ENCODE assay signal across 10 cellular contexts in the genomic region with DNA sequence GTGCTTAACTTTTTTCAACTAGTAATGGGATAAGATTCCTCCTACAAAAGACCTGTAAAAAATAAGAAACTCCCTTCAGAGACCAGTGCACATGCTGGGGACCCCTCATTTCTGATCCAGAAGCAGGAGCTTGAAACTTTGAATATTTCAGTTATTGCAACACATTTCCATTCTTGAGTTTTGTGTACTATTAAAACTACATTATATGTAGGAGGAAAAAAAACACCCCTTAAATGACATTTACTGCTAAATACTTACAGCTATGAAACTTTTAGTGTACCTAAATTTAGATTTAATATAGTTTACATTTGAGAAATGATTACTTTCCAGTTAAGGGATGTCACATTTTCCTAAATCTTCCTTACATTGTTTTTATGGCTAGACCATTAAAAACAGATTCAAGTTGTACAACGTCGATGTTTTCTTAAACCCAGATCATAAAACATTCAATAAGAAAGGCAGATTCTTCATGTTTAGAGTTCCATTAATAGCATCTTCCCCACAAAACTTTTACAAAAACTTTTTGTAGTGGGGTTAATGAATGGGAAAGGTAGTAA. TPM values are rescaled to one million over a fixed set of nuclear protein-coding genes. Genes with fewer than 3 reads are reported as not detected.
DNase-seq lines count a peak whose midpoint lies in the region; ATAC-seq, FAIRE-seq and TF ChIP-seq lines count a peak whose summit lies in the region.
"Had no signal": no experiment of that assay in that cellular context is flagged by ENCODE, and none has a peak within 500 bp of the region (broad histone marks: within the 10 kb centered on the region; RNA-seq: fewer than 3 reads in every experiment).

No MANE protein-coding gene starts in this region.

- CTCF ChIA-PET in mammary epithelial cell (lab: Charles Lee; ENCODE audit: low non-redundant PET), result interaction anchor here (1.3 kb wide), 1 partner anchor 375 kb away, joined by 7 read pairs; no protein-coding TSS in a partner anchor
- CTCF ChIA-PET in HepG2 (lab: Yijun Ruan, JAX; ENCODE audit: low intra/inter-chr PET ratio, low total read pairs), result no interaction called here

- H3K79me2 ChIP-seq in mammary epithelial cell (ENCODE audit: insufficient read depth, low read length), result peaks cover 93% of the 10 kb centered on the region
- peaks cover 50% of the 10 kb centered on the region for H3K79me2 ChIP-seq in HepG2 (ENCODE audit: insufficient read depth, low read length)
- peaks cover 12% of the 10 kb centered on the region for H3K79me2 ChIP-seq in smooth muscle cell (ENCODE audit: low read depth)

- no peak for TF ChIP-seq POLR2A in HepG2 (IDR thresholded peaks at IDR 0.05; ENCODE audit: insufficient read depth in 1 of 2, low read depth in 2 of 2, low read length in 2 of 2)

- dilution Hi-C loops in mammary epithelial cell (cut with HindIII; ENCODE audit: low sequenced_read_pairs), result loop anchor here (5.0 kb wide), 1 partner anchor 34 kb away; no protein-coding TSS in a partner anchor

- H3K9ac ChIP-seq in HUES6 (ENCODE audit: low read length) (no peak overlapping the region), mammary epithelial cell (ENCODE audit: insufficient read depth, low read length) (peak overlapping the region; percentile 90), HepG2 (ENCODE audit: insufficient read depth, low read depth, low read length) (no peak overlapping the region), smooth muscle cell (ENCODE audit: low read depth) (no peak overlapping the region)

- TF ChIP-seq CTCF in mammary epithelial cell (conservative IDR thresholded peaks at IDR 0.05 in 1 of 2, IDR thresholded peaks at IDR 0.05 in 1 of 2; ENCODE audit: extremely low read depth in 1 of 2, insufficient read depth in 1 of 2, low read depth in 1 of 2, low read length in 2 of 2) (no peak), HepG2 (CRISPR knock-in tag; IDR thresholded peaks at IDR 0.05) (no peak), smooth muscle cell (IDR thresholded peaks at IDR 0.05; ENCODE audit: borderline replicate concordance, insufficient read depth, poor library complexity, severe bottlenecking) (no peak), D721Med (IDR thresholded peaks at IDR 0.05; ENCODE audit: insufficient read depth, missing control alignments) (no peak)

- DNase-seq in mammary epithelial cell (no peak), HepG2 (ENCODE audit: low spot score) (no peak), smooth muscle cell (lab: John Stamatoyannopoulos, UW; ENCODE audit: unreplicated experiment) (no peak), T-helper 9 cell (no peak), D721Med (ENCODE audit: insufficient read length, low spot score) (no peak), OCI-M1 (lab: John Stamatoyannopoulos, UW) (no peak)
- DNase-seq: activated T-cell treated with anti-CD3 and anti-CD28 coated beads, Interleukin-2, amount 50 U/mL, for 24 hours; T1000 had no signal

- in situ Hi-C loops in mammary epithelial cell (cut with MboI; ENCODE audit: low sequenced_read_pairs in 2 of 2) (loop anchor here (10.0 kb wide), 2 partner anchors 149 to 169 kb away; no protein-coding TSS in a partner anchor), HepG2 (cut with HindIII; ENCODE audit: extremely low pct_ligation_motif_present, low pct_unique_long_range_greater_than_20kb) (no loop called here)

- H3K27ac ChIP-seq in HUES6 (ENCODE audit: low read depth, low read length), result no peak overlapping the region
- peak overlapping the region; percentile 92 for H3K27ac ChIP-seq in mammary epithelial cell (ENCODE audit: insufficient read depth, low read depth, low read length)
- peak overlapping the region; percentile 53 for H3K27ac ChIP-seq in HepG2 (ENCODE audit: extremely low read length, insufficient read depth, low read length)
- H3K27ac ChIP-seq in smooth muscle cell (ENCODE audit: low read depth), result peak overlapping the region; percentile 63

- TF ChIP-seq EP300 in HepG2 (IDR thresholded peaks at IDR 0.05; ENCODE audit: low read depth in 2 of 2, low read length in 2 of 2) (no peak), HepG2 (CRISPR knock-in tag; IDR thresholded peaks at IDR 0.05; ENCODE audit: borderline replicate concordance) (no peak)

- no peak for TF ChIP-seq RAD21 in HepG2 (CRISPR knock-in tag; IDR thresholded peaks at IDR 0.05)

- H3K4me3 ChIP-seq in HUES6 (ENCODE audit: low read depth, low read length) (peak overlapping the region; percentile 75; the same call in 1 of the 2 replicates), mammary epithelial cell (replicated peaks in 1 of 3; ENCODE audit: insufficient read depth in 1 of 3, low read depth in 2 of 3, low read length in 3 of 3) (peak overlapping the region; percentile 69 to 88 (median 78)), HepG2 (replicated peaks in 1 of 3; ENCODE audit: insufficient read depth in 1 of 3, low read depth in 2 of 3, low read length in 3 of 3) (0 out of 6 replicates have a peak overlapping the region, but pooled peaks of 1 of the 3 experiments have one; percentile 15), smooth muscle cell (peak overlapping the region; percentile 97)

- peaks cover 27% of the 10 kb centered on the region for H3K4me1 ChIP-seq in HUES6 (ENCODE audit: control insufficient read depth, insufficient read depth, low read length)
- H3K4me1 ChIP-seq in mammary epithelial cell (ENCODE audit: insufficient read depth, low read length), result peaks cover 16% of the 10 kb centered on the region
- H3K4me1 ChIP-seq in HepG2 (ENCODE audit: insufficient read depth, low read length), result peaks cover 69% of the 10 kb centered on the region
- H3K4me1 ChIP-seq in smooth muscle cell (ENCODE audit: low read depth), result peaks cover 45% of the 10 kb centered on the region

- peak overlapping the region; percentile 91 for H3K4me2 ChIP-seq in mammary epithelial cell (ENCODE audit: insufficient read depth, low read depth, low read length)
- peak overlapping the region; percentile 57 for H3K4me2 ChIP-seq in HepG2 (ENCODE audit: low read depth, low read length)
- peak overlapping the region; percentile 99 for H3K4me2 ChIP-seq in smooth muscle cell

- POLR2A ChIA-PET in HepG2 (lab: Yijun Ruan, JAX), result no interaction called here

- H3F3A ChIP-seq in smooth muscle cell (ENCODE audit: low read depth), result peaks cover 7% of the 10 kb centered on the region

- WGBS in mammary epithelial cell (ENCODE audit: low coverage, missing lambda C conversion rate), result 2% methylated on average over 2 of the region's 2 CpGs
- 87% methylated on average over 2 of the region's 2 CpGs for WGBS in HepG2 (ENCODE audit: low lambda C conversion rate)
- WGBS in smooth muscle cell (ENCODE audit: low lambda C conversion rate), result 23% methylated on average over 2 of the region's 2 CpGs

- H3K36me3 ChIP-seq in HUES6 (ENCODE audit: control insufficient read depth, insufficient read depth, low read length), result peaks cover 20% of the 10 kb centered on the region; the same call in 1 of the 2 replicates
- H3K36me3 ChIP-seq in mammary epithelial cell (ENCODE audit: insufficient read depth, low read length), result peaks cover 7% of the 10 kb centered on the region
- no peaks in the 10 kb centered on the region for H3K36me3 ChIP-seq in HepG2 (replicated peaks in 1 of 2; ENCODE audit: control insufficient read depth in 1 of 2, insufficient read depth in 2 of 2, low read length in 2 of 2)
- H3K36me3 ChIP-seq in smooth muscle cell (ENCODE audit: low read depth), result no peaks in the 10 kb centered on the region

- no peaks in the 10 kb centered on the region for H3K9me3 ChIP-seq in HUES6 (ENCODE audit: control insufficient read depth, insufficient read depth, low read depth, low read length)
- no peaks in the 10 kb centered on the region for H3K9me3 ChIP-seq in mammary epithelial cell (replicated peaks; ENCODE audit: insufficient read depth, low read length)
- no peaks in the 10 kb centered on the region for H3K9me3 ChIP-seq in HepG2 (ENCODE audit: low read length)
- no peaks in the 10 kb centered on the region for H3K9me3 ChIP-seq in smooth muscle cell (replicated peaks; ENCODE audit: low read depth)

- H4K20me1 ChIP-seq in mammary epithelial cell (ENCODE audit: insufficient read depth, low read length) (no peaks in the 10 kb centered on the region), HepG2 (ENCODE audit: insufficient read depth, low read length) (no peaks in the 10 kb centered on the region), smooth muscle cell (ENCODE audit: low read depth) (no peaks in the 10 kb centered on the region)

- intact Hi-C loops in mammary epithelial cell (cut with micrococcal nuclease), result loop anchor here (5.0 kb wide), 1 partner anchor 569 kb away; no protein-coding TSS in a partner anchor
- intact Hi-C loops in HepG2 (cut with micrococcal nuclease; ENCODE audit: unreplicated experiment), result loop anchor here (5.0 kb wide), 1 partner anchor 34 kb away; no protein-coding TSS in a partner anchor

- no TSS peak for BruUV-seq in mammary epithelial cell (replicated peaks; lab: Mats Ljungman, UMichigan)
- no TSS peak for BruUV-seq in HepG2 (replicated peaks; lab: Mats Ljungman, UMichigan)

- no peak for ATAC-seq in HepG2
- ATAC-seq in HG02973 (IDR thresholded peaks at IDR 0.05; ENCODE audit: unreplicated experiment), result no peak

- no peak overlapping the region for H2AFZ ChIP-seq in mammary epithelial cell (ENCODE audit: low read depth, low read length)
- no peak overlapping the region for H2AFZ ChIP-seq in HepG2 (ENCODE audit: low read length)
- peak overlapping the region; percentile 24 for H2AFZ ChIP-seq in smooth muscle cell (ENCODE audit: low read depth)

- FAIRE-seq in HepG2 (lab: Jason Lieb, UNC) (no peak), D721Med (lab: Jason Lieb, UNC) (no peak)

- peaks cover 8% of the 10 kb centered on the region; the same call in 1 of the 2 replicates for H3K27me3 ChIP-seq in HUES6 (ENCODE audit: control insufficient read depth, insufficient read depth, low read length)
- H3K27me3 ChIP-seq in mammary epithelial cell (ENCODE audit: insufficient read depth, low read length), result no peaks in the 10 kb centered on the region
- no peaks in the 10 kb centered on the region for H3K27me3 ChIP-seq in HepG2 (ENCODE audit: control insufficient read depth in 1 of 2, insufficient read depth in 2 of 2, low read length in 2 of 2)
- no peaks in the 10 kb centered on the region for H3K27me3 ChIP-seq in smooth muscle cell (ENCODE audit: low read depth)

RNA-seq across cellular contexts. Expression of gene LRIG3, which starts 4.1 kb away (rescaled TPM):
- 100 to 1,000 TPM in 1 of 2 donors, 10 to 100 TPM in 1; 45.5 to 115 TPM for total RNA-seq in mammary epithelial cell
- 28.7 TPM for polyA plus RNA-seq in mammary epithelial cell
- 35.3 TPM for polyA minus RNA-seq in mammary epithelial cell
- 9.9 and 17.4 TPM in 2 replicates for total RNA-seq in HepG2 (2016; rRNA removed; fragmentation: Illumina TruSeq; extraction: Trizol)
- 2.5 and 3.0 TPM in 2 replicates for total RNA-seq in HepG2 (2016; cell fraction: cytosol; rRNA removed; fragmentation: Illumina TruSeq; extraction: Trizol; ENCODE audit: low read depth)
- 9.0 and 13.5 TPM in 2 replicates for total RNA-seq in HepG2 (2016; cell fraction: insoluble cytoplasmic fraction; rRNA removed; fragmentation: Illumina TruSeq; extraction: Trizol)
- total RNA-seq in HepG2 (2016; cell fraction: membrane; rRNA removed; fragmentation: Illumina TruSeq; extraction: Trizol), result 5.6 and 5.9 TPM in 2 replicates
- 29.0 and 31.5 TPM in 2 replicates for total RNA-seq in HepG2 (2016; cell fraction: nucleus; rRNA removed; fragmentation: Illumina TruSeq; extraction: Trizol)
- 7.7 TPM in 2 replicates for polyA plus RNA-seq in HepG2 (2011; rRNA removed)
- 5.6 and 6.5 TPM in 2 replicates for polyA plus RNA-seq in HepG2 (2011; cell fraction: cytosol; rRNA removed)
- 6.5 and 6.7 TPM in 2 replicates for polyA plus RNA-seq in HepG2 (2011; cell fraction: nucleus; rRNA removed)
- polyA plus RNA-seq in HepG2 (2012), result 7.2 and 7.6 TPM in 2 replicates
- 0.49 and 0.58 TPM in 2 replicates for polyA plus RNA-seq in HepG2 (2016; cell fraction: cytosol; fragmentation: Illumina TruSeq; extraction: Trizol; ENCODE audit: low read depth)
- polyA plus RNA-seq in HepG2 (2016; cell fraction: insoluble cytoplasmic fraction; fragmentation: Illumina TruSeq; extraction: Trizol; ENCODE audit: low read depth), result 4.9 and 6.3 TPM in 2 replicates
- polyA plus RNA-seq in HepG2 (2016; cell fraction: membrane; fragmentation: Illumina TruSeq; extraction: Trizol; ENCODE audit: low read depth), result 0.96 and 1.0 TPM in 2 replicates
- polyA plus RNA-seq in HepG2 (2016; cell fraction: nucleus; fragmentation: Illumina TruSeq; extraction: Trizol; ENCODE audit: insufficient read depth, low read depth), result 10.9 and 12.4 TPM in 2 replicates
- 16.2 and 25.7 TPM in 2 replicates for polyA minus RNA-seq in HepG2 (2011; rRNA and poly(A)+ RNA removed; ENCODE audit: low replicate concordance)
- polyA minus RNA-seq in HepG2 (2011; cell fraction: cytosol; rRNA and poly(A)+ RNA removed), result 6.6 and 7.4 TPM in 2 replicates
- polyA minus RNA-seq in HepG2 (2011; cell fraction: nucleus; rRNA and poly(A)+ RNA removed), result 51.0 and 58.3 TPM in 2 replicates
- 19.9 and 22.4 TPM in 2 replicates for total RNA-seq in smooth muscle cell
- polyA plus RNA-seq in smooth muscle cell, result 6.7 and 9.0 TPM in 2 replicates
